16 cellular contexts compared by ENCODE assay signal in genomic region chr15:80183886-80184285, GRCh38. TPM values are rescaled to one million over a fixed set of nuclear protein-coding genes. Genes with fewer than 3 reads are reported as not detected.
DNase-seq lines count a peak whose midpoint lies in the region; ATAC-seq and TF ChIP-seq lines count a peak whose summit lies in the region.
"Had no signal": no experiment of that assay in that cellular context is flagged by ENCODE, and none has a peak within 500 bp of the region (broad histone marks: within the 10 kb centered on the region; RNA-seq: fewer than 3 reads in every experiment).

No MANE protein-coding gene starts in this region.

- H3K9me3 ChIP-seq in OCI-LY3 (ENCODE audit: insufficient read depth, low read length): no peaks in the 10 kb centered on the region
- H3K9me3 ChIP-seq: ovary had no signal

- H3K27ac ChIP-seq in OCI-LY3 (ENCODE audit: low read length): no peak overlapping the region
- H3K27ac ChIP-seq: 22Rv1, ovary, PC-9 had no signal

- no peak overlapping the region for H3K4me3 ChIP-seq in OCI-LY3 (ENCODE audit: low read length)
- no peak overlapping the region for H3K4me3 ChIP-seq in fibroblast of mammary gland (ENCODE audit: control insufficient read depth, low read depth, low read length)
- H3K4me3 ChIP-seq: ovary, PC-9 had no signal

- no peaks in the 10 kb centered on the region for H3K4me1 Mint-ChIP-seq in progenitor cell of endocrine pancreas (ENCODE audit: low read depth)
- H3K4me1 Mint-ChIP-seq: IgD-negative memory B cell had no signal

- H3K36me3 Mint-ChIP-seq in progenitor cell of endocrine pancreas (ENCODE audit: insufficient read depth): peaks cover 25% of the 10 kb centered on the region

- ATAC-seq in stimulated activated naive CD8-positive, alpha-beta T cell treated with anti-CD3 and anti-CD28 coated beads, Interleukin-15, Interleukin-2, amounts not matched to agents 100 U/mL and 50 U/mL, for 24 hours: no peak

- H3K27ac Mint-ChIP-seq in progenitor cell of endocrine pancreas: no peak overlapping the region
- H3K27ac Mint-ChIP-seq: activated naive CD8-positive, alpha-beta T cell; dendritic cell treated with granulocyte-macrophage colony-stimulating factor and Interleukin-4, amounts not matched to agents 40 ng/mL and 50 ng/mL, for 4 days; IgD-negative memory B cell had no signal

- no peak overlapping the region for H3K4me3 Mint-ChIP-seq in progenitor cell of endocrine pancreas (ENCODE audit: low read depth)
- H3K4me3 Mint-ChIP-seq: activated naive CD8-positive, alpha-beta T cell; dendritic cell treated with granulocyte-macrophage colony-stimulating factor and Interleukin-4, amounts not matched to agents 40 ng/mL and 50 ng/mL, for 4 days; IgD-negative memory B cell had no signal

- no peaks in the 10 kb centered on the region for H3K27me3 ChIP-seq in OCI-LY3 (ENCODE audit: low read depth, low read length)
- H3K27me3 ChIP-seq: ovary had no signal

- H3K79me2 ChIP-seq in OCI-LY3 (ENCODE audit: low read length): no peaks in the 10 kb centered on the region

- no peak overlapping the region for H3K4me2 ChIP-seq in OCI-LY3 (ENCODE audit: low read length)
- H3K4me2 ChIP-seq: PC-9 had no signal

- H3K36me3 ChIP-seq in OCI-LY3 (replicated peaks; ENCODE audit: low read depth, low read length): no peaks in the 10 kb centered on the region
- H3K36me3 ChIP-seq: ovary had no signal

- H3K9ac ChIP-seq in OCI-LY3 (ENCODE audit: low read length): no peak overlapping the region

- no peaks in the 10 kb centered on the region for H3K27me3 Mint-ChIP-seq in progenitor cell of endocrine pancreas
- H3K27me3 Mint-ChIP-seq: activated naive CD8-positive, alpha-beta T cell; dendritic cell treated with granulocyte-macrophage colony-stimulating factor and Interleukin-4, amounts not matched to agents 40 ng/mL and 50 ng/mL, for 4 days; IgD-negative memory B cell had no signal

- no peaks in the 10 kb centered on the region for H3K9me3 Mint-ChIP-seq in progenitor cell of endocrine pancreas (ENCODE audit: low read depth)
- H3K9me3 Mint-ChIP-seq: dendritic cell treated with granulocyte-macrophage colony-stimulating factor and Interleukin-4, amounts not matched to agents 40 ng/mL and 50 ng/mL, for 4 days had no signal

- TF ChIP-seq CTCF in OCI-LY3 (IDR thresholded peaks at IDR 0.05; ENCODE audit: low read depth, low read length) (peak; percentile 23; the same call in 1 of the 2 replicates), fibroblast of mammary gland (conservative IDR thresholded peaks at IDR 0.05; ENCODE audit: control insufficient read depth, insufficient read depth, low read depth, low read length) (peak; percentile 27), progenitor cell of endocrine pancreas (IDR thresholded peaks at IDR 0.05; ENCODE audit: unreplicated experiment) (peak; percentile 20)

- no peaks in the 10 kb centered on the region for H4K20me1 ChIP-seq in OCI-LY3 (ENCODE audit: insufficient read depth, low read length)

- H2AFZ ChIP-seq in OCI-LY3 (ENCODE audit: low read depth, low read length): no peak overlapping the region
- H2AFZ ChIP-seq: PC-9 had no signal

- peak; percentile 31 for DNase-seq in DMS 273 (lab: John Stamatoyannopoulos, UW; ENCODE audit: unreplicated experiment)
- DNase-seq in DMS 273 treated with DMSO at 0.1 percent for 48 hours (lab: John Stamatoyannopoulos, UW): no peak
- no peak for DNase-seq in fibroblast of mammary gland (ENCODE audit: low read depth)
- DNase-seq in progenitor cell of endocrine pancreas (ENCODE audit: low spot score, unreplicated experiment): no peak
- no peak for DNase-seq in NOMO-1 (lab: John Stamatoyannopoulos, UW; ENCODE audit: unreplicated experiment in 2 of 2)
- DNase-seq in stimulated activated naive CD8-positive, alpha-beta T cell treated with anti-CD3 and anti-CD28 coated beads, Interleukin-15, Interleukin-2, amounts not matched to agents 100 U/mL and 50 U/mL, for 24 hours: no peak
- DNase-seq in GM03348 (ENCODE audit: low spot score): no peak
- DNase-seq: NCI-H187 treated with DMSO at 0.1 percent for 48 hours, ovary, PC-9, T-helper 9 cell had no signal

- 0 out of 2 replicates have a peak, but pooled peaks cover 4% of the 10 kb centered on the region for H3K4me1 ChIP-seq in OCI-LY3 (ENCODE audit: low read length)

RNA-seq across cellular contexts. Expression of gene FAH, which starts 31.1 kb away (rescaled TPM):
- total RNA-seq in progenitor cell of endocrine pancreas: 18.2 and 18.4 TPM in 2 replicates
